In genomic region chr13:102298051-102298450, GRCh38 we compare ENCODE assay signal across 34 cellular contexts.
"Had no signal": no experiment of that assay in that cellular context is flagged by ENCODE, and none has a peak within 500 bp of the region (broad histone marks: within the 10 kb centered on the region; RNA-seq: fewer than 3 reads in every experiment).

No MANE protein-coding gene starts in this region.

- H3K36me3 ChIP-seq: MG63 had no signal

- H3K27ac ChIP-seq: KMS-11 had no signal

- H3K4me2 ChIP-seq: KMS-11 had no signal

- H3K9me3 ChIP-seq: MG63 had no signal

- DNase-seq: Karpas-422, Kasumi-1, KBM-7, KG1, MG63, MM.1S, MV-4-11, NCI-H1048, NCI-H1092, NCI-H1105, NCI-H1105 treated with DMSO at 0.1 percent for 48 hours, NCI-H1417 treated with DMSO at 0.1 percent for 48 hours, NCI-H1436, NCI-H1436 treated with DMSO at 0.1 percent for 48 hours, NCI-H146, NCI-H1694, NCI-H1694 treated with DMSO at 0.1 percent for 48 hours, NCI-H187, NCI-H187 treated with DMSO at 0.1 percent for 48 hours, NCI-H1930, NCI-H2029, NCI-H2029 treated with DMSO at 0.1 percent for 48 hours, NCI-H2081, NCI-H2081 treated with DMSO at 0.1 percent for 48 hours, NCI-H2107, NCI-H2171, NCI-H2171 treated with DMSO at 0.1 percent for 48 hours, NCI-H2227 treated with DMSO at 0.1 percent for 48 hours, NCI-H226, NCI-H345, NCI-H446, NCI-H446 treated with DMSO at 0.1 percent for 48 hours, NCI-H510A had no signal

- H3K4me3 ChIP-seq: MG63 had no signal

- H3K27me3 ChIP-seq: MG63 had no signal
